ENCODE assay signal across 12 cellular contexts in genomic region chr1:153636312-153636711, GRCh38. TPM values are rescaled to one million over a fixed set of nuclear protein-coding genes. Genes with fewer than 3 reads are reported as not detected.
A peak's percentile ranks its signal among the peaks of the same experiment; 100 is the strongest.
DNase-seq lines count a peak whose midpoint lies in the region; ATAC-seq and TF ChIP-seq lines count a peak whose summit lies in the region.
"Had no signal": no experiment of that assay in that cellular context is flagged by ENCODE, and none has a peak within 500 bp of the region (broad histone marks: within the 10 kb centered on the region; RNA-seq: fewer than 3 reads in every experiment).

No MANE protein-coding gene starts in this region.

- no peak for TF ChIP-seq POLR2A in gastrocnemius medialis (IDR thresholded peaks at IDR 0.05)

- CTCF ChIA-PET in activated CD8-positive, alpha-beta T cell treated with anti-CD3 and anti-CD28 coated beads for 36 hours (lab: Charles Lee): interaction anchor here (1.2 kb wide), 1 partner anchor 68 kb away, joined by 3 read pairs; no protein-coding TSS in a partner anchor
- CTCF ChIA-PET in activated CD8-positive, alpha-beta T cell treated with anti-CD3 and anti-CD28 coated beads, Interleukin-2, amount 10 ng/mL, durations not matched to agents 7 days and 5 days (lab: Charles Lee): interaction anchor here (0.9 kb wide), 1 partner anchor 9 kb away, joined by 3 read pairs; no protein-coding TSS in a partner anchor
- CTCF ChIA-PET in OCI-LY7 (lab: Charles Lee; ENCODE audit: unreplicated experiment): no interaction called here

- H2AFZ ChIP-seq in OCI-LY7 (ENCODE audit: low read length): no peak overlapping the region

- POLR2A ChIA-PET in activated CD8-positive, alpha-beta T cell treated with anti-CD3 and anti-CD28 coated beads for 36 hours (lab: Charles Lee): interaction anchor here (0.7 to 6.3 kb wide), 6 partner anchors 9 to 506 kb away, joined by 4 to 72 read pairs (median 26); partner anchors contain the start of genes ILF2 and SNAPIN
- POLR2A ChIA-PET in activated CD8-positive, alpha-beta T cell treated with anti-CD3 and anti-CD28 coated beads, Interleukin-2, amount 10 ng/mL, durations not matched to agents 7 days and 5 days (lab: Charles Lee): interaction anchor here (0.5 to 3.8 kb wide), 3 partner anchors 12 to 1169 kb away, joined by 4 to 33 read pairs (median 9); partner anchors contain the start of gene S100A6
- POLR2A ChIA-PET in OCI-LY7 (lab: Charles Lee): no interaction called here

- intact Hi-C loops in activated CD8-positive, alpha-beta T cell treated with anti-CD3 and anti-CD28 coated beads for 36 hours (cut with micrococcal nuclease): no loop called here
- intact Hi-C loops in OCI-LY7 (cut with micrococcal nuclease; ENCODE audit: unreplicated experiment) (no loop called here), left ventricle myocardium inferior (cut with micrococcal nuclease) (no loop called here), gastrocnemius medialis (cut with DNase I; ENCODE audit: low total_unique reads) (loop anchor here (10.0 kb wide), 2 partner anchors 788 to 1802 kb away; partner anchors contain the start of genes C2CD4D and RORC)

- peak overlapping the region; percentile 83 for H3K4me3 ChIP-seq in OCI-LY7 (ENCODE audit: low read depth, low read length, poor library complexity, severe bottlenecking)
- H3K4me3 ChIP-seq in left ventricle myocardium inferior: peak overlapping the region; percentile 88
- peak overlapping the region in 3 of 4 donors; percentile 68 to 98 (median 90) for H3K4me3 ChIP-seq in gastrocnemius medialis

- H3K9me2 ChIP-seq in OCI-LY7 (ENCODE audit: insufficient read depth, low read length): no peaks in the 10 kb centered on the region

- H3K4me1 ChIP-seq in OCI-LY7 (ENCODE audit: insufficient read depth, low read length, poor library complexity, severe bottlenecking): peaks cover 16% of the 10 kb centered on the region
- peaks cover 94% of the 10 kb centered on the region for H3K4me1 ChIP-seq in left ventricle myocardium inferior
- peaks cover 74 to 75% of the 10 kb centered on the region in 2 donors for H3K4me1 ChIP-seq in gastrocnemius medialis

- H3K79me2 ChIP-seq in OCI-LY7 (ENCODE audit: insufficient read depth, low read depth, low read length): peaks cover 29% of the 10 kb centered on the region

- TF ChIP-seq CTCF in activated CD8-positive, alpha-beta T cell treated with anti-CD3 and anti-CD28 coated beads for 36 hours (IDR thresholded peaks at IDR 0.05): no peak
- TF ChIP-seq CTCF in OCI-LY7 (conservative IDR thresholded peaks at IDR 0.05; ENCODE audit: low read length) (no peak), left ventricle myocardium inferior (IDR thresholded peaks at IDR 0.05; ENCODE audit: borderline replicate concordance) (no peak), gastrocnemius medialis (IDR thresholded peaks at IDR 0.05 in 4 of 5, conservative IDR thresholded peaks at IDR 0.05 in 1 of 5) (no peak)

- in situ Hi-C loops in gastrocnemius medialis (cut with MboI; ENCODE audit: low sequenced_read_pairs in 4 of 4): no loop called here

- peaks cover 55% of the 10 kb centered on the region for H3K36me3 Mint-ChIP-seq in activated CD8-positive, alpha-beta T cell treated with anti-CD3 and anti-CD28 coated beads for 36 hours (ENCODE audit: low read depth)
- H3K36me3 Mint-ChIP-seq in activated CD8-positive, alpha-beta T cell treated with anti-CD3 and anti-CD28 coated beads, Interleukin-2, amount 10 ng/mL, durations not matched to agents 7 days and 5 days (ENCODE audit: low read depth): peaks cover 58% of the 10 kb centered on the region

- H3K4me3 Mint-ChIP-seq in activated CD8-positive, alpha-beta T cell treated with anti-CD3 and anti-CD28 coated beads for 36 hours: peak overlapping the region; percentile 100
- H3K4me3 Mint-ChIP-seq in activated CD8-positive, alpha-beta T cell treated with anti-CD3 and anti-CD28 coated beads, Interleukin-2, amount 10 ng/mL, durations not matched to agents 7 days and 5 days: no peak overlapping the region

- peaks cover 4% of the 10 kb centered on the region for H3K9me3 Mint-ChIP-seq in activated CD8-positive, alpha-beta T cell treated with anti-CD3 and anti-CD28 coated beads for 36 hours
- no peaks in the 10 kb centered on the region for H3K9me3 Mint-ChIP-seq in activated CD8-positive, alpha-beta T cell treated with anti-CD3 and anti-CD28 coated beads, Interleukin-2, amount 10 ng/mL, durations not matched to agents 7 days and 5 days (ENCODE audit: insufficient read depth)

- H3K27me3 Mint-ChIP-seq in activated CD8-positive, alpha-beta T cell treated with anti-CD3 and anti-CD28 coated beads for 36 hours: no peaks in the 10 kb centered on the region
- no peaks in the 10 kb centered on the region for H3K27me3 Mint-ChIP-seq in activated CD8-positive, alpha-beta T cell treated with anti-CD3 and anti-CD28 coated beads, Interleukin-2, amount 10 ng/mL, durations not matched to agents 7 days and 5 days (ENCODE audit: low read depth)

- no TSS peak for BruUV-seq in OCI-LY7 (replicated peaks; lab: Mats Ljungman, UMichigan)

- H3K4me2 ChIP-seq in OCI-LY7 (ENCODE audit: low read length): peak overlapping the region; percentile 61

- H3K9me3 ChIP-seq in OCI-LY7 (ENCODE audit: low read length) (no peaks in the 10 kb centered on the region), left ventricle myocardium inferior (replicated peaks) (no peaks in the 10 kb centered on the region), gastrocnemius medialis (no peaks in the 10 kb centered on the region)

- H3K27ac ChIP-seq in OCI-LY7 (ENCODE audit: low read depth, low read length, poor library complexity, severe bottlenecking): peak overlapping the region; percentile 97
- H3K27ac ChIP-seq in left ventricle myocardium inferior (replicated peaks): peak overlapping the region; percentile 100
- H3K27ac ChIP-seq in gastrocnemius medialis: peak overlapping the region; percentile 95 to 100 (median 100)
- H3K27ac ChIP-seq: KMS-11 had no signal

- H3K4me1 Mint-ChIP-seq in activated CD8-positive, alpha-beta T cell treated with anti-CD3 and anti-CD28 coated beads for 36 hours (ENCODE audit: low read depth): peaks cover 48% of the 10 kb centered on the region
- peaks cover 41% of the 10 kb centered on the region for H3K4me1 Mint-ChIP-seq in activated CD8-positive, alpha-beta T cell treated with anti-CD3 and anti-CD28 coated beads, Interleukin-2, amount 10 ng/mL, durations not matched to agents 7 days and 5 days (ENCODE audit: low read depth)

- H3K27me3 ChIP-seq in left ventricle myocardium inferior (ENCODE audit: low read depth): no peaks in the 10 kb centered on the region
- no peaks in the 10 kb centered on the region for H3K27me3 ChIP-seq in gastrocnemius medialis

- no peak for DNase-seq in activated CD8-positive, alpha-beta T cell treated with anti-CD3 and anti-CD28 coated beads for 36 hours
- DNase-seq in activated CD8-positive, alpha-beta T cell treated with anti-CD3 and anti-CD28 coated beads, Interleukin-2, amount 10 ng/mL, durations not matched to agents 7 days and 5 days: no peak
- DNase-seq in OCI-LY7 (ENCODE audit: low spot score) (no peak), left ventricle myocardium inferior (no peak), gastrocnemius medialis (peak in 1 of 2 donors; percentile 18), DMS 273 (lab: John Stamatoyannopoulos, UW; ENCODE audit: unreplicated experiment) (no peak)
- DNase-seq: EL, NCI-H2081 treated with DMSO at 0.1 percent for 48 hours had no signal

- H3K36me3 ChIP-seq in OCI-LY7 (ENCODE audit: insufficient read depth, low read length) (peaks cover 57% of the 10 kb centered on the region), left ventricle myocardium inferior (peaks cover 62% of the 10 kb centered on the region), gastrocnemius medialis (peaks cover 0 to 41% of the 10 kb centered on the region in 2 donors)

- H4K20me1 ChIP-seq in OCI-LY7 (ENCODE audit: insufficient read depth, low read length): no peaks in the 10 kb centered on the region

- peak overlapping the region; percentile 99 for H3K27ac Mint-ChIP-seq in activated CD8-positive, alpha-beta T cell treated with anti-CD3 and anti-CD28 coated beads for 36 hours
- H3K27ac Mint-ChIP-seq in activated CD8-positive, alpha-beta T cell treated with anti-CD3 and anti-CD28 coated beads, Interleukin-2, amount 10 ng/mL, durations not matched to agents 7 days and 5 days: no peak overlapping the region

- ATAC-seq in activated CD8-positive, alpha-beta T cell treated with anti-CD3 and anti-CD28 coated beads for 36 hours: no peak
- no peak for ATAC-seq in activated CD8-positive, alpha-beta T cell treated with anti-CD3 and anti-CD28 coated beads, Interleukin-2, amount 10 ng/mL, durations not matched to agents 7 days and 5 days
- ATAC-seq in gastrocnemius medialis (no peak), HG03378 (IDR thresholded peaks at IDR 0.05; ENCODE audit: unreplicated experiment) (no peak), GM21367 (IDR thresholded peaks at IDR 0.05; ENCODE audit: unreplicated experiment) (no peak)

RNA-seq across cellular contexts. Expression of gene CHTOP, which starts 2.4 kb away (rescaled TPM):
- total RNA-seq in activated CD8-positive, alpha-beta T cell treated with anti-CD3 and anti-CD28 coated beads for 36 hours: 10 to 100 TPM; 76.8 to 83.2 TPM
- 10 to 100 TPM; 81.9 to 82.0 TPM for total RNA-seq in activated CD8-positive, alpha-beta T cell treated with anti-CD3 and anti-CD28 coated beads, Interleukin-2, amount 10 ng/mL, durations not matched to agents 7 days and 5 days
- 70.9 and 85.3 TPM in 2 replicates for total RNA-seq in OCI-LY7 (2014; rRNA removed; shearing (Covaris generic))
- total RNA-seq in OCI-LY7 (2022) (106 and 107 TPM in 2 replicates), left ventricle myocardium inferior (75.5 TPM), gastrocnemius medialis (10 to 100 TPM; 49.5 to 73.4 (median 59.1) TPM)

RNA-seq across cellular contexts. Expression of gene S100A1, which starts 8.1 kb away (rescaled TPM):
- not detected for total RNA-seq in activated CD8-positive, alpha-beta T cell treated with anti-CD3 and anti-CD28 coated beads for 36 hours
- total RNA-seq in activated CD8-positive, alpha-beta T cell treated with anti-CD3 and anti-CD28 coated beads, Interleukin-2, amount 10 ng/mL, durations not matched to agents 7 days and 5 days: not detected
- total RNA-seq in OCI-LY7 (2014; rRNA removed; shearing (Covaris generic)): not detected in 2 replicates
- total RNA-seq in OCI-LY7 (2022) (not detected in 2 replicates), left ventricle myocardium inferior (2,012 TPM), gastrocnemius medialis (100 to 1,000 TPM; 390 to 932 (median 616) TPM)
- total RNA-seq: ureter had no signal

RNA-seq across cellular contexts. Expression of gene S100A13, which starts 9.0 kb away (rescaled TPM):
- 1 to 10 TPM; 8.1 to 9.4 TPM for total RNA-seq in activated CD8-positive, alpha-beta T cell treated with anti-CD3 and anti-CD28 coated beads for 36 hours
- total RNA-seq in activated CD8-positive, alpha-beta T cell treated with anti-CD3 and anti-CD28 coated beads, Interleukin-2, amount 10 ng/mL, durations not matched to agents 7 days and 5 days: 1 to 10 TPM; 6.2 to 7.0 TPM
- 2.7 and 4.8 TPM in 2 replicates for total RNA-seq in OCI-LY7 (2014; rRNA removed; shearing (Covaris generic))
- total RNA-seq in OCI-LY7 (2022) (6.9 and 10.3 TPM in 2 replicates), left ventricle myocardium inferior (131 TPM), gastrocnemius medialis (100 to 1,000 TPM; 113 to 237 (median 159) TPM)

RNA-seq across cellular contexts. Expression of gene S100A14, which starts 20.2 kb away (rescaled TPM):
- not detected for total RNA-seq in activated CD8-positive, alpha-beta T cell treated with anti-CD3 and anti-CD28 coated beads for 36 hours
- not detected for total RNA-seq in activated CD8-positive, alpha-beta T cell treated with anti-CD3 and anti-CD28 coated beads, Interleukin-2, amount 10 ng/mL, durations not matched to agents 7 days and 5 days
- total RNA-seq in OCI-LY7 (2014; rRNA removed; shearing (Covaris generic)): not detected in 2 replicates
- total RNA-seq in OCI-LY7 (2022) (not detected in 2 replicates), left ventricle myocardium inferior (6.5 TPM), gastrocnemius medialis (1 to 10 TPM in 1 of 4 donors, not detected in 3; 1.8 TPM)

RNA-seq across cellular contexts. Expression of gene SNAPIN, which starts 22.2 kb away (rescaled TPM):
- 10 to 100 TPM; 25.7 to 27.3 TPM for total RNA-seq in activated CD8-positive, alpha-beta T cell treated with anti-CD3 and anti-CD28 coated beads for 36 hours
- total RNA-seq in activated CD8-positive, alpha-beta T cell treated with anti-CD3 and anti-CD28 coated beads, Interleukin-2, amount 10 ng/mL, durations not matched to agents 7 days and 5 days: 10 to 100 TPM; 36.5 to 37.7 TPM
- total RNA-seq in OCI-LY7 (2014; rRNA removed; shearing (Covaris generic)): 33.2 and 44.5 TPM in 2 replicates
- total RNA-seq in OCI-LY7 (2022) (31.1 and 33.7 TPM in 2 replicates), left ventricle myocardium inferior (67.0 TPM), gastrocnemius medialis (100 to 1,000 TPM in 1 of 4 donors, 10 to 100 TPM in 3; 64.0 to 127 (median 90.0) TPM)

Comparison
In these comparisons a context has a peak if more than half of its experiments do, and no peak if none do; other contexts are left out.
1. RNA of gene S100A1, which starts 8.1 kb away (total RNA-seq): 2,012 TPM in left ventricle myocardium inferior (single experiment) and 390 to 932 TPM in gastrocnemius medialis; not detected in activated CD8-positive, alpha-beta T cell treated with anti-CD3 and anti-CD28 coated beads for 36 hours, not detected in activated CD8-positive, alpha-beta T cell treated with anti-CD3 and anti-CD28 coated beads, Interleukin-2, amount 10 ng/mL, durations not matched to agents 7 days and 5 days and not detected in OCI-LY7; every median in the first group is over 100 times any median in the second.
2. RNA of gene S100A13, which starts 9.0 kb away (total RNA-seq): 113 to 237 TPM in gastrocnemius medialis and 131 TPM in left ventricle myocardium inferior (single experiment); 2.7 to 10.3 TPM in OCI-LY7, 8.1 to 9.4 TPM in activated CD8-positive, alpha-beta T cell treated with anti-CD3 and anti-CD28 coated beads for 36 hours and 6.2 to 7.0 TPM in activated CD8-positive, alpha-beta T cell treated with anti-CD3 and anti-CD28 coated beads, Interleukin-2, amount 10 ng/mL, durations not matched to agents 7 days and 5 days; every median in the first group is over 10 times any median in the second.
3. Peak in every context shown above with its lines, with median percentiles within 50 percentile points of each other: H3K27ac ChIP-seq and H3K4me3 ChIP-seq.